In genomic region chr13:93249918-93250306, GRCh38 we compare ENCODE assay signal across 1 cellular context.
TF ChIP-seq lines count a peak whose summit lies in the region.

No MANE protein-coding gene starts in this region.

TF ChIP-seq in IMR-90, 13 proteins besides CTCF, POLR2A, EP300 and RAD21:
- TF ChIP-seq RFX5 (IDR thresholded peaks at IDR 0.05; ENCODE audit: low read depth, low read length) (no peak), NFE2L2 (IDR thresholded peaks at IDR 0.05; ENCODE audit: low read depth, low read length) (no peak), MAZ (IDR thresholded peaks at IDR 0.05; ENCODE audit: borderline replicate concordance, low read depth, low read length) (no peak), CHD1 (IDR thresholded peaks at IDR 0.05; ENCODE audit: low read depth, low read length) (no peak), RCOR1 (IDR thresholded peaks at IDR 0.05; ENCODE audit: insufficient replicate concordance, low read length) (no peak), MXI1 (IDR thresholded peaks at IDR 0.05; ENCODE audit: borderline replicate concordance, low read depth, low read length) (no peak), USF2 (IDR thresholded peaks at IDR 0.05; ENCODE audit: low read depth, low read length) (no peak), MAFK (IDR thresholded peaks at IDR 0.05; ENCODE audit: low read depth, low read length) (no peak), SMC3 (IDR thresholded peaks at IDR 0.05; ENCODE audit: low read depth, low read length) (no peak), CEBPB (IDR thresholded peaks at IDR 0.05; ENCODE audit: low read depth, low read length) (no peak), ELK1 (IDR thresholded peaks at IDR 0.05; ENCODE audit: borderline replicate concordance, low read depth, low read length) (no peak), BHLHE40 (IDR thresholded peaks at IDR 0.05; ENCODE audit: low read depth, low read length) (no peak), FOS (IDR thresholded peaks at IDR 0.05; ENCODE audit: low read depth, low read length) (no peak)
